Comparison of ENCODE assay signal across 2 cellular contexts in the genomic region with DNA sequence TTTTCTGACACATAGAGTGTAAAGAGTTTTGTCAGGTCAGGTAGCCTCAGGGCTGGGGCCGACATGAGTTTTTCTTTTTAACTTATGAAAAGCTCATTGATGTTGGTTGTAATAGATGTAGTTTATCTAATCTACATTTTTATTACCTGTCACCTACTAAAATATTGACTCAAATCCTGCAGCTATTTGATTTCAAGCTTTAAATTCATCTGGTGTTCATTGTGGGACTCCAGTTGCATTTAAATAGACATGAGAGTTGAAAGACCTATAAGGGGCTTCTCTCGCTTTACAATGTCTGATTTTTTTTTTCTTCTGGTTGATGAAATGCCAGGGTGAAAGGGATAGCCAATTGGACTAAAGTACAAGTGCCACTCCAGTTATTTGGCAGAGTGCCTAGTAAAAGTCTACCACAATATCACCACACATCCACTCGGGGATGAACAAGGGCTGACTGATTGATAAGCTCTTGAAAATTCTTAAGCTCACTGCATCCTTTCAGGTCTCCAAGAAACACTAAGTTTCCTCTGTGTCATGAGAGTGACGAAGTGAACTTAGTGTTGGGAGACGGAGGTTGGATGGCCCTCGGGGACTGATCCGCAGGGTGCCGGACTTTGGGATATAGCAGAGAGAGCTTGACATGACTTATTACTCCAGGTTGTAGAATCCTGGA. TPM values are rescaled to one million over a fixed set of nuclear protein-coding genes. Genes with fewer than 3 reads are reported as not detected.
"Had no signal": no experiment of that assay in that cellular context is flagged by ENCODE, and none has a peak within 500 bp of the region (broad histone marks: within the 10 kb centered on the region; RNA-seq: fewer than 3 reads in every experiment).

No MANE protein-coding gene starts in this region.

RNA-seq across cellular contexts. Expression of a gene that starts 16.1 kb away (rescaled TPM):
- polyA plus RNA-seq: cardiac muscle cell, endothelial cell of umbilical vein had no signal

RNA-seq across cellular contexts. Expression of a gene that starts 48.1 kb away (rescaled TPM):
- polyA plus RNA-seq: cardiac muscle cell, endothelial cell of umbilical vein had no signal
